ENCODE assay signal across 33 cellular contexts in genomic region chr5:109396965-109397364, GRCh38.
"Had no signal": no experiment of that assay in that cellular context is flagged by ENCODE, and none has a peak within 500 bp of the region (broad histone marks: within the 10 kb centered on the region; RNA-seq: fewer than 3 reads in every experiment).

No MANE protein-coding gene starts in this region.

- H3K4me3 ChIP-seq: MG63, PC-9, SJCRH30, SK-N-MC had no signal

- ATAC-seq: Panc1, Right ventricle myocardium inferior, SK-N-SH treated with all-trans-retinoic acid at 6 μM for 48 hours had no signal

- H3K4me1 ChIP-seq: SJCRH30 had no signal

- H3K9me3 ChIP-seq: MG63, SJCRH30 had no signal

- DNase-seq: Kasumi-1, KG1, MG63, NCI-H1048, NCI-H1092 treated with DMSO at 0.1 percent for 48 hours, NCI-H1105 treated with DMSO at 0.1 percent for 48 hours, NCI-H1417, NCI-H1436, NCI-H146, NCI-H1694, NCI-H187, NCI-H1930, NCI-H2029 treated with DMSO at 0.1 percent for 48 hours, NCI-H2081 treated with DMSO at 0.1 percent for 48 hours, NCI-H2107, NCI-H2171, NCI-H226, NCI-H446 treated with DMSO at 0.1 percent for 48 hours, NCI-H510A, NCI-H524, NCI-H526, NCI-H69, NCI-H748 treated with DMSO at 0.1 percent for 48 hours, NCI-H82, PC-9, SHP77, SIG-M5, SJCRH30 had no signal

- H3K27me3 ChIP-seq: MG63, SJCRH30 had no signal

- H3K27ac ChIP-seq: PC-9, RWPE1, SJCRH30, SK-N-MC had no signal
